ENCODE assay signal across 27 cellular contexts in genomic region chr12:58781609-58782008, GRCh38.
"Had no signal": no experiment of that assay in that cellular context is flagged by ENCODE, and none has a peak within 500 bp of the region (broad histone marks: within the 10 kb centered on the region; RNA-seq: fewer than 3 reads in every experiment).

No MANE protein-coding gene starts in this region.

- H3K36me3 ChIP-seq: heart right ventricle, left lung, lower lobe of right lung, pancreas, prostate gland, right lobe of liver, stomach, thoracic aorta, tibial artery, upper lobe of right lung had no signal

- H2AFZ ChIP-seq: hepatocyte had no signal

- DNase-seq: glutamatergic neuron; heart right ventricle; islet precursor cell; lower lobe of right lung; mammary epithelial cell; mesenchymal stem cell; naive thymus-derived CD8-positive, alpha-beta T cell; nucleus accumbens; pancreas; retina; right lobe of liver; stimulated activated CD4-positive, alpha-beta T cell treated with anti-CD3 and anti-CD28 coated beads, Interleukin-12 subunit alpha, Interleukin-12 subunit beta, amount 100 ng/mL, for 4 hours; stimulated activated CD4-positive, alpha-beta T cell treated with anti-CD3 and anti-CD28 coated beads, Interleukin-15, amount 100 ng/mL, for 24 hours; stimulated activated CD4-positive, alpha-beta T cell treated with anti-CD3 and anti-CD28 coated beads, Interleukin-2, amount 100 ng/mL, for 24 hours; stimulated activated CD4-positive, alpha-beta T cell treated with anti-CD3 and anti-CD28 coated beads, Interleukin-4, amount 100 ng/mL, for 1 hour; stimulated activated naive B cell treated with anti-CD40 and anti-IgM and Interleukin-4, amounts not matched to agents 10 μg/mL and 1 μg/mL and 100 μg/mL, for 72 hours; stimulated activated naive CD8-positive, alpha-beta T cell treated with anti-CD3 and anti-CD28 coated beads, Interleukin-15, Interleukin-2, amounts not matched to agents 100 U/mL and 50 U/mL, for 24 hours; stomach; tibial artery; trophoblast cell; upper lobe of right lung had no signal

- H3K27ac ChIP-seq: hepatocyte, left lung, lower lobe of right lung, pancreas, prostate gland, right lobe of liver, skin epidermis, stomach, thoracic aorta, tibial artery, upper lobe of right lung had no signal

- FAIRE-seq: urothelium cell line had no signal

- ATAC-seq: left lung; lower lobe of right lung; naive thymus-derived CD8-positive, alpha-beta T cell; pancreas; stimulated activated naive CD8-positive, alpha-beta T cell treated with anti-CD3 and anti-CD28 coated beads, Interleukin-15, Interleukin-2, amounts not matched to agents 100 U/mL and 50 U/mL, for 24 hours; upper lobe of right lung had no signal

- H3K4me1 ChIP-seq: heart right ventricle, left lung, lower lobe of right lung, pancreas, prostate gland, right lobe of liver, stomach, tibial artery, upper lobe of right lung had no signal

- H3K27me3 ChIP-seq: heart right ventricle, hepatocyte, left lung, pancreas, right lobe of liver, stomach, tibial artery, upper lobe of right lung had no signal

- H3K4me3 ChIP-seq: hepatocyte, left lung, lower lobe of right lung, pancreas, prostate gland, right lobe of liver, skin epidermis, stomach, thoracic aorta, tibial artery, upper lobe of right lung had no signal

- H3K9me3 ChIP-seq: lower lobe of right lung, pancreas, prostate gland, right lobe of liver, stomach, thoracic aorta, tibial artery, upper lobe of right lung had no signal

- H3K4me2 ChIP-seq: hepatocyte had no signal

- H3K79me2 ChIP-seq: hepatocyte had no signal
